Comparison of ENCODE assay signal across 10 cellular contexts in genomic region chr12:73935817-73936216, GRCh38.
A peak's percentile ranks its signal among the peaks of the same experiment; 100 is the strongest.
DNase-seq lines count a peak whose midpoint lies in the region; ATAC-seq and TF ChIP-seq lines count a peak whose summit lies in the region.
"Had no signal": no experiment of that assay in that cellular context is flagged by ENCODE, and none has a peak within 500 bp of the region (broad histone marks: within the 10 kb centered on the region; RNA-seq: fewer than 3 reads in every experiment).

No MANE protein-coding gene starts in this region.

- intact Hi-C loops in A673 (cut with micrococcal nuclease; ENCODE audit: unreplicated experiment) (loop anchor here (5.0 to 10.0 kb wide), 3 partner anchors 381 to 599 kb away; partner anchors contain the start of gene ATXN7L3B), OCI-LY7 (cut with micrococcal nuclease; ENCODE audit: unreplicated experiment) (loop anchor here (5.0 kb wide), 1 partner anchor 476 kb away; no protein-coding TSS in a partner anchor)

- POLR2A ChIA-PET in A673 (lab: Charles Lee; ENCODE audit: low non-redundant PET) (no interaction called here), OCI-LY7 (lab: Charles Lee) (interaction anchor here (0.6 to 1.3 kb wide), 2 partner anchors 11 to 415 kb away, joined by 3 read pairs; no protein-coding TSS in a partner anchor)

- H4K20me1 ChIP-seq in OCI-LY7 (ENCODE audit: insufficient read depth, low read length), result no peaks in the 10 kb centered on the region

- DNase-seq in A673 (ENCODE audit: low spot score) (peak; percentile 12), OCI-LY7 (ENCODE audit: low spot score) (peak; percentile 14), glomerular visceral epithelial cell (ENCODE audit: extremely low spot score) (peak; percentile 1), amniotic stem cell (lab: John Stamatoyannopoulos, UW) (no peak)
- DNase-seq in Jurkat, Clone E6-1 (ENCODE audit: low read depth, low spot score), result peak; percentile 0
- DNase-seq in stimulated activated CD4-positive, alpha-beta T cell treated with anti-CD3 and anti-CD28 coated beads, Interleukin-4, amount 100 ng/mL, for 4 hours, result no peak
- DNase-seq: activated CD8-positive, alpha-beta T cell treated with anti-CD3 and anti-CD28 coated beads, Interleukin-2, amount 10 ng/mL, durations not matched to agents 7 days and 5 days; NK-92 treated with Interleukin-12 subunit alpha and Interleukin-12 subunit beta, amount 100 ng/mL, for 24 hours had no signal

- no peaks in the 10 kb centered on the region for H3K79me2 ChIP-seq in OCI-LY7 (ENCODE audit: insufficient read depth, low read depth, low read length)

- H3K27me3 ChIP-seq in A673 (replicated peaks; ENCODE audit: insufficient read depth, low read depth, low read length, poor library complexity), result no peaks in the 10 kb centered on the region

- ATAC-seq in GM19467 (IDR thresholded peaks at IDR 0.05; ENCODE audit: unreplicated experiment), result no peak
- ATAC-seq in HG02588 (IDR thresholded peaks at IDR 0.05; ENCODE audit: unreplicated experiment), result no peak
- ATAC-seq: activated CD8-positive, alpha-beta T cell treated with anti-CD3 and anti-CD28 coated beads, Interleukin-2, amount 10 ng/mL, durations not matched to agents 7 days and 5 days had no signal

- no peak overlapping the region for H3K4me2 ChIP-seq in OCI-LY7 (ENCODE audit: low read length)

- CTCF ChIA-PET in A673 (lab: Charles Lee) (interaction anchor here (0.6 to 1.3 kb wide), 2 partner anchors 428 to 480 kb away, joined by 3 to 4 read pairs; no protein-coding TSS in a partner anchor), OCI-LY7 (lab: Charles Lee; ENCODE audit: unreplicated experiment) (no interaction called here)

- H3K36me3 ChIP-seq in A673 (ENCODE audit: insufficient read depth, low read length, poor library complexity, severe bottlenecking) (no peaks in the 10 kb centered on the region), OCI-LY7 (ENCODE audit: insufficient read depth, low read length) (no peaks in the 10 kb centered on the region)

- H3K9me3 ChIP-seq in A673 (ENCODE audit: low read depth, low read length, poor library complexity, severe bottlenecking) (no peaks in the 10 kb centered on the region), OCI-LY7 (ENCODE audit: low read length) (no peaks in the 10 kb centered on the region)

- no peak overlapping the region for H2AFZ ChIP-seq in OCI-LY7 (ENCODE audit: low read length)

- TF ChIP-seq CTCF in A673 (conservative IDR thresholded peaks at IDR 0.05; ENCODE audit: low read depth, low read length) (peak; percentile 59), OCI-LY7 (conservative IDR thresholded peaks at IDR 0.05; ENCODE audit: low read length) (peak; percentile 64)

- H3K4me3 ChIP-seq in A673 (ENCODE audit: low read depth, low read length, poor library complexity, severe bottlenecking) (no peak overlapping the region), OCI-LY7 (ENCODE audit: low read depth, low read length, poor library complexity, severe bottlenecking) (no peak overlapping the region)
- no peak overlapping the region for H3K4me3 ChIP-seq in Jurkat, Clone E6-1 (ENCODE audit: low read length)

- no TSS peak for BruUV-seq in A673 (replicated peaks; lab: Mats Ljungman, UMichigan)
- no TSS peak for BruUV-seq in OCI-LY7 (replicated peaks; lab: Mats Ljungman, UMichigan)

- H3K9me2 ChIP-seq in OCI-LY7 (ENCODE audit: insufficient read depth, low read length), result no peaks in the 10 kb centered on the region

- H3K4me1 ChIP-seq in A673 (ENCODE audit: insufficient read depth, low read length, poor library complexity, severe bottlenecking) (no peaks in the 10 kb centered on the region), OCI-LY7 (ENCODE audit: insufficient read depth, low read length, poor library complexity, severe bottlenecking) (no peaks in the 10 kb centered on the region)

- H3K27ac ChIP-seq in A673 (ENCODE audit: low read depth, low read length, poor library complexity, severe bottlenecking) (no peak overlapping the region), OCI-LY7 (ENCODE audit: low read depth, low read length, poor library complexity, severe bottlenecking) (no peak overlapping the region)

Comparison
In these comparisons a context has a peak if more than half of its experiments do, and no peak if none do; other contexts are left out.
1. DNase-seq: peak in A673 (single experiment), Jurkat, Clone E6-1 (single experiment), OCI-LY7 (single experiment) and glomerular visceral epithelial cell (single experiment); none in stimulated activated CD4-positive, alpha-beta T cell treated with anti-CD3 and anti-CD28 coated beads, Interleukin-4, amount 100 ng/mL, for 4 hours (0 of 2) and amniotic stem cell (single experiment).